In genomic region chr10:132309879-132310591, GRCh38 we compare ENCODE assay signal across 1 cellular context.
TF ChIP-seq lines count a peak whose summit lies in the region.

No MANE protein-coding gene starts in this region.

TF ChIP-seq in HepG2, 621 proteins besides CTCF, POLR2A, EP300 and RAD21:
- TF ChIP-seq ZNF460 (CRISPR knock-in tag; IDR thresholded peaks at IDR 0.05; ENCODE audit: borderline replicate concordance), result no peak
- TF ChIP-seq ZNF800 (CRISPR knock-in tag; IDR thresholded peaks at IDR 0.05), result no peak
- no peak for TF ChIP-seq SETDB1 (CRISPR knock-in tag; IDR thresholded peaks at IDR 0.05; ENCODE audit: borderline replicate concordance)
- TF ChIP-seq TRIM22 (IDR thresholded peaks at IDR 0.05), result no peak
- 0 out of 2 replicates have a peak, but pooled peaks have one; percentile 6 for TF ChIP-seq ZNF296 (CRISPR knock-in tag; conservative IDR thresholded peaks at IDR 0.05)
- TF ChIP-seq PBX2 (CRISPR knock-in tag; IDR thresholded peaks at IDR 0.05), result no peak
- no peak for TF ChIP-seq U2AF1 (optimal IDR thresholded peaks at IDR 0.05; ENCODE audit: low read depth, low read length)
- TF ChIP-seq RARG (CRISPR knock-in tag; IDR thresholded peaks at IDR 0.05; ENCODE audit: low read depth), result no peak
- TF ChIP-seq ZNF121 (CRISPR knock-in tag; IDR thresholded peaks at IDR 0.05), result 0 out of 2 replicates have a peak, but pooled peaks have one; percentile 19
- no peak for TF ChIP-seq MAFK (conservative IDR thresholded peaks at IDR 0.05 in 1 of 2, IDR thresholded peaks at IDR 0.05 in 1 of 2; ENCODE audit: low read length in 2 of 2)
- no peak for TF ChIP-seq SRY (CRISPR knock-in tag; IDR thresholded peaks at IDR 0.05)
- TF ChIP-seq ZNF138 (CRISPR knock-in tag; IDR thresholded peaks at IDR 0.05; ENCODE audit: low read depth), result no peak
